In genomic region chr20:44176833-44177533, GRCh38 we compare ENCODE assay signal across 1 cellular context.
TF ChIP-seq lines count a peak whose summit lies in the region.

No MANE protein-coding gene starts in this region.

TF ChIP-seq in HepG2, 621 proteins besides CTCF, POLR2A, EP300 and RAD21:
- no peak for TF ChIP-seq WIZ (CRISPR knock-in tag; IDR thresholded peaks at IDR 0.05)
- no peak for TF ChIP-seq KAT8 (CRISPR knock-in tag; IDR thresholded peaks at IDR 0.05)
- no peak for TF ChIP-seq STAT5B (CRISPR knock-in tag; IDR thresholded peaks at IDR 0.05)
- no peak for TF ChIP-seq ZNF629 (CRISPR knock-in tag; conservative IDR thresholded peaks at IDR 0.05)
- TF ChIP-seq TCF12 (IDR thresholded peaks at IDR 0.05): no peak
- TF ChIP-seq TCF12 (CRISPR knock-in tag; IDR thresholded peaks at IDR 0.05): no peak
- TF ChIP-seq ZFP90 (CRISPR knock-in tag; IDR thresholded peaks at IDR 0.05; ENCODE audit: borderline replicate concordance): no peak
- TF ChIP-seq, protein P1, sequence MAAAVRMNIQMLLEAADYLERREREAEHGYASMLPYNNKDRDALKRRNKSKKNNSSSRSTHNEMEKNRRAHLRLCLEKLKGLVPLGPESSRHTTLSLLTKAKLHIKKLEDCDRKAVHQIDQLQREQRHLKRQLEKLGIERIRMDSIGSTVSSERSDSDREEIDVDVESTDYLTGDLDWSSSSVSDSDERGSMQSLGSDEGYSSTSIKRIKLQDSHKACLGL (CRISPR knock-in tag; IDR thresholded peaks at IDR 0.05): no peak
- TF ChIP-seq ZNF431 (CRISPR knock-in tag; IDR thresholded peaks at IDR 0.05; ENCODE audit: borderline replicate concordance, low read depth): no peak
- TF ChIP-seq NBN (conservative IDR thresholded peaks at IDR 0.05): no peak
- no peak for TF ChIP-seq ZNF674 (CRISPR knock-in tag; IDR thresholded peaks at IDR 0.05; ENCODE audit: low read depth)
- no peak for TF ChIP-seq ZNF777 (CRISPR knock-in tag; IDR thresholded peaks at IDR 0.05)
